ENCODE assay signal across 10 cellular contexts in genomic region chr11:78349614-78350013, GRCh38.
DNase-seq lines count a peak whose midpoint lies in the region; TF ChIP-seq lines count a peak whose summit lies in the region.
"Had no signal": no experiment of that assay in that cellular context is flagged by ENCODE, and none has a peak within 500 bp of the region (broad histone marks: within the 10 kb centered on the region; RNA-seq: fewer than 3 reads in every experiment).

No MANE protein-coding gene starts in this region.

- peak overlapping the region; percentile 96 for H3K27ac Mint-ChIP-seq in T-helper 2 cell treated with Interferon-gamma antibody and Interleukin-4, amounts not matched to agents 5 μg/mL and 100 μg/mL, for 36 hours
- H3K27ac Mint-ChIP-seq in brain = peak overlapping the region in 4 of 5 experiments; percentile 57 to 99 (median 97)
- no peak overlapping the region for H3K27ac Mint-ChIP-seq in activated T-cell treated with anti-CD3 and anti-CD28 coated beads, Interleukin-2, amount 50 U/mL, for 24 hours

- H3K27ac ChIP-seq in mesodermal cell (ENCODE audit: low read depth, low read length, severe bottlenecking) (peak overlapping the region; percentile 85), temporal lobe (ENCODE audit: low read depth, low read length) (peak overlapping the region; percentile 86)

- peaks cover 40% of the 10 kb centered on the region for H3K4me1 ChIP-seq in mesodermal cell (ENCODE audit: control insufficient read depth, insufficient read depth, low read length, poor library complexity, severe bottlenecking)

- H3K9me3 ChIP-seq in mesodermal cell (ENCODE audit: control insufficient read depth, low read length) = no peaks in the 10 kb centered on the region

- no peak for DNase-seq in T-helper 2 cell treated with Interferon-gamma antibody and Interleukin-4, amounts not matched to agents 5 μg/mL and 100 μg/mL, for 36 hours (ENCODE audit: low spot score)
- DNase-seq in T-helper 2 cell = no peak
- DNase-seq in activated T-cell treated with anti-CD3 and anti-CD28 coated beads, Interleukin-2, amount 50 U/mL, for 24 hours = no peak
- DNase-seq in HPDE6-E6E7 (ENCODE audit: extremely low spot score) = no peak
- no peak for DNase-seq in OCI-M1 (lab: John Stamatoyannopoulos, UW)
- DNase-seq: activated effector memory CD4-positive, alpha-beta T cell treated with anti-CD3 and anti-CD28 coated beads, Interleukin-2, amount 50 U/mL, for 16 hours had no signal

- H3K4me3 ChIP-seq in mesodermal cell (ENCODE audit: extremely low read depth, insufficient read depth, low read length, poor library complexity, severe bottlenecking) = no peak overlapping the region

- H3K4me1 Mint-ChIP-seq in T-helper 2 cell treated with Interferon-gamma antibody and Interleukin-4, amounts not matched to agents 5 μg/mL and 100 μg/mL, for 36 hours (ENCODE audit: low read depth) = peaks cover 79% of the 10 kb centered on the region
- H3K4me1 Mint-ChIP-seq in brain = peaks cover 88% of the 10 kb centered on the region
- peaks cover 14% of the 10 kb centered on the region for H3K4me1 Mint-ChIP-seq in activated T-cell treated with anti-CD3 and anti-CD28 coated beads, Interleukin-2, amount 50 U/mL, for 24 hours (ENCODE audit: low read depth)

- no peak for TF ChIP-seq CTCF in brain (conservative IDR thresholded peaks at IDR 0.05)

- no peaks in the 10 kb centered on the region for H3K27me3 Mint-ChIP-seq in T-helper 2 cell treated with Interferon-gamma antibody and Interleukin-4, amounts not matched to agents 5 μg/mL and 100 μg/mL, for 36 hours (ENCODE audit: low read depth)
- no peaks in the 10 kb centered on the region for H3K27me3 Mint-ChIP-seq in brain
- H3K27me3 Mint-ChIP-seq in activated T-cell treated with anti-CD3 and anti-CD28 coated beads, Interleukin-2, amount 50 U/mL, for 24 hours = peaks cover 16% of the 10 kb centered on the region
- H3K27me3 Mint-ChIP-seq: IgD-negative memory B cell had no signal

- peaks cover 43% of the 10 kb centered on the region for H3K36me3 Mint-ChIP-seq in T-helper 2 cell treated with Interferon-gamma antibody and Interleukin-4, amounts not matched to agents 5 μg/mL and 100 μg/mL, for 36 hours (ENCODE audit: low read depth)
- peaks cover 3% of the 10 kb centered on the region for H3K36me3 Mint-ChIP-seq in brain
- no peaks in the 10 kb centered on the region for H3K36me3 Mint-ChIP-seq in activated T-cell treated with anti-CD3 and anti-CD28 coated beads, Interleukin-2, amount 50 U/mL, for 24 hours (ENCODE audit: low read depth)

- no peaks in the 10 kb centered on the region for H3K36me3 ChIP-seq in mesodermal cell (ENCODE audit: control insufficient read depth, insufficient read depth, low read length)

- H3K4me3 Mint-ChIP-seq in T-helper 2 cell treated with Interferon-gamma antibody and Interleukin-4, amounts not matched to agents 5 μg/mL and 100 μg/mL, for 36 hours = peak overlapping the region; percentile 85
- peak overlapping the region in 3 of 5 experiments; percentile 77 to 88 (median 84) for H3K4me3 Mint-ChIP-seq in brain
- no peak overlapping the region for H3K4me3 Mint-ChIP-seq in activated T-cell treated with anti-CD3 and anti-CD28 coated beads, Interleukin-2, amount 50 U/mL, for 24 hours

- no peaks in the 10 kb centered on the region for H3K9me3 Mint-ChIP-seq in T-helper 2 cell treated with Interferon-gamma antibody and Interleukin-4, amounts not matched to agents 5 μg/mL and 100 μg/mL, for 36 hours
- H3K9me3 Mint-ChIP-seq in brain = peaks cover 0 to 2% (median 0%) of the 10 kb centered on the region in 5 experiments
- no peaks in the 10 kb centered on the region for H3K9me3 Mint-ChIP-seq in activated T-cell treated with anti-CD3 and anti-CD28 coated beads, Interleukin-2, amount 50 U/mL, for 24 hours
- H3K9me3 Mint-ChIP-seq: IgD-negative memory B cell had no signal

- WGBS in mesodermal cell (ENCODE audit: insufficient coverage in 2 of 2), 2 experiments = 83% methylated on average over 1 of the region's 3 CpGs; no CpG with 5 or more reads in 1 of the 2 experiments
